Comparison of ENCODE assay signal across 17 cellular contexts in genomic region chr3:82814660-82815059, GRCh38.
A peak's percentile ranks its signal among the peaks of the same experiment; 100 is the strongest.
DNase-seq lines count a peak whose midpoint lies in the region; ATAC-seq, FAIRE-seq and TF ChIP-seq lines count a peak whose summit lies in the region.
"Had no signal": no experiment of that assay in that cellular context is flagged by ENCODE, and none has a peak within 500 bp of the region (broad histone marks: within the 10 kb centered on the region; RNA-seq: fewer than 3 reads in every experiment).

No MANE protein-coding gene starts in this region.

- DNase-seq in NCI-H446 (lab: John Stamatoyannopoulos, UW) (peak; percentile 54 to 74), heart right ventricle (peak; percentile 34 to 50), sciatic nerve (ENCODE audit: low spot score) (no peak), urothelium cell line (ENCODE audit: low spot score) (no peak), esophagus squamous epithelium (lab: John Stamatoyannopoulos, UW) (no peak), LoVo (ENCODE audit: low spot score) (no peak)
- DNase-seq: BE2C; CD4-positive, alpha-beta memory T cell; DMS79; HCEC 1CT; HFFc6 had no signal

- H3K4me3 ChIP-seq in heart right ventricle (no peak overlapping the region), esophagus squamous epithelium (no peak overlapping the region)
- H3K4me3 ChIP-seq: A549 had no signal

- no peak for TF ChIP-seq POLR2A in esophagus squamous epithelium (IDR thresholded peaks at IDR 0.05)

- TF ChIP-seq CTCF in heart right ventricle (IDR thresholded peaks at IDR 0.05) (no peak), esophagus squamous epithelium (IDR thresholded peaks at IDR 0.05) (no peak)

- H3K27ac ChIP-seq in heart right ventricle (no peak overlapping the region), esophagus squamous epithelium (no peak overlapping the region)
- H3K27ac ChIP-seq: A549, C4-2B, HL-60 had no signal

- H3K4me1 ChIP-seq in heart right ventricle: no peaks in the 10 kb centered on the region
- H3K4me1 ChIP-seq in esophagus squamous epithelium: no peaks in the 10 kb centered on the region
- H3K4me1 ChIP-seq: A549, BE2C had no signal

- ATAC-seq in heart right ventricle (peak; percentile 79 to 99 (median 91)), sciatic nerve (peak; percentile 28)
- ATAC-seq: A549 had no signal

- H3K27me3 ChIP-seq in heart right ventricle (no peaks in the 10 kb centered on the region), esophagus squamous epithelium (no peaks in the 10 kb centered on the region)
- H3K27me3 ChIP-seq: BE2C had no signal

- no peaks in the 10 kb centered on the region for H3K36me3 ChIP-seq in heart right ventricle
- H3K36me3 ChIP-seq in esophagus squamous epithelium: no peaks in the 10 kb centered on the region
- H3K36me3 ChIP-seq: BE2C had no signal

- 77 to 86% methylated on average over 2 of the region's 2 CpGs for WGBS in heart right ventricle, 2 donors
- WGBS in esophagus squamous epithelium, 2 donors: 83 to 94% methylated on average over 2 of the region's 2 CpGs

- H3K9me3 ChIP-seq in heart right ventricle (peaks cover 0 to 44% (median 9%) of the 10 kb centered on the region in 11 donors), esophagus squamous epithelium (peaks cover 0 to 8% (median 0%) of the 10 kb centered on the region in 3 donors)
- H3K9me3 ChIP-seq: A549, BE2C had no signal

- intact Hi-C loops in heart right ventricle (cut with DNase I) (no loop called here), sciatic nerve (cut with DNase I) (no loop called here), esophagus squamous epithelium (cut with DNase I) (no loop called here)

- no peak for FAIRE-seq in urothelium cell line (lab: Jason Lieb, UNC)
- FAIRE-seq: A549, G401.6, GM19239, H1 had no signal

Comparison
In these comparisons a context has a peak if more than half of its experiments do, and no peak if none do; other contexts are left out.
1. DNase-seq: peak in NCI-H446 (2 of 2) and heart right ventricle (2 of 2); none in sciatic nerve (single experiment), urothelium cell line (single experiment), esophagus squamous epithelium (single experiment) and LoVo (single experiment).